Comparison of ENCODE assay signal across 23 cellular contexts in genomic region chr13:23949200-23949599, GRCh38. TPM values are rescaled to one million over a fixed set of nuclear protein-coding genes. Genes with fewer than 3 reads are reported as not detected.
"Had no signal": no experiment of that assay in that cellular context is flagged by ENCODE, and none has a peak within 500 bp of the region (broad histone marks: within the 10 kb centered on the region; RNA-seq: fewer than 3 reads in every experiment).

No MANE protein-coding gene starts in this region.

- DNase-seq: activated CD4-positive, alpha-beta T cell treated with anti-CD3 and anti-CD28 coated beads for 48 hours; activated CD4-positive, alpha-beta T cell treated with anti-CD3 and anti-CD28 coated beads, Interleukin-2, amount 50 U/mL, for 4 hours; activated CD4-positive, CD25-positive, alpha-beta regulatory T cell treated with anti-CD3 and anti-CD28 coated beads, Interleukin-2, amount 50 U/mL, for 72 hours; activated CD8-positive, alpha-beta memory T cell treated with anti-CD3 and anti-CD28 coated beads, Interleukin-2, amount 50 U/mL, for 48 hours; activated CD8-positive, alpha-beta T cell treated with anti-CD3 and anti-CD28 coated beads, Interleukin-2, amount 10 ng/mL, durations not matched to agents 7 days and 5 days; activated effector memory CD4-positive, alpha-beta T cell treated with Interleukin-2 at 50 U/mL for 16 hours; activated naive CD4-positive, alpha-beta T cell; activated T-cell treated with anti-CD3 and anti-CD28 coated beads, Interleukin-2, amount 50 U/mL, for 1 hour; aorta; caudate nucleus; KBM-7; NCI-H1048; NCI-H1694; NCI-H2029; NCI-H446 treated with DMSO at 0.1 percent for 48 hours; NCI-H524 treated with DMSO at 0.1 percent for 48 hours; PC-3; SHP77 treated with DMSO at 0.1 percent for 48 hours; T-helper 17 cell; T-helper 9 cell had no signal

- H3K36me3 ChIP-seq: breast epithelium had no signal

- H3K9me3 ChIP-seq: breast epithelium had no signal

- H3K27me3 ChIP-seq: breast epithelium had no signal

- H3K27ac ChIP-seq: breast epithelium had no signal

- H3K4me3 ChIP-seq: breast epithelium had no signal

- H3K4me1 ChIP-seq: breast epithelium had no signal

RNA-seq across cellular contexts. Expression of gene C1QTNF9B, which starts 51.9 kb away (rescaled TPM):
- total RNA-seq: activated CD8-positive, alpha-beta T cell treated with anti-CD3 and anti-CD28 coated beads, Interleukin-2, amount 10 ng/mL, durations not matched to agents 7 days and 5 days; LHCN-M2; M059J; PC-3; T-helper 17 cell had no signal
- polyA plus RNA-seq: aorta had no signal
